In the genomic region with DNA sequence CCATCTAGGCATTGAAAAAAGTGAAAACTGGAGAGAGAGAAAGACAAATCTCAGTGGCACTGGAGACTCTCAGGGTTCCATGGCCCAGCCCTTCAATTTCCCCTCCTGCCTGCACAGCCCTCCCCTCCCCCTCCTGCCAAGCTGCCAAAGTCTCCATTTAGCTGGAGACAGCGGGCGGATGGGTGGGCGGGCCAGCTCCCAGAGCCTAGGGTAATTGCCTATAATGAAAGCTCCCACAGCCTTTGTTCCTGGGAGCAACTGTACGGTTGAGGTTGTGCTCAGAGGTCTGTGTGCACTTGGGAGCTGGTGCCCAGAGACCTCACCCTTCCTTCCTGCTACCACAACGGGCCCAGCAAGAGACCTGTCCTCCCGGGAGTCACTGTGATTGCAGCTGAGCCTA, we compare ENCODE assay signal across 12 cellular contexts.
DNase-seq lines count a peak whose midpoint lies in the region; ATAC-seq and TF ChIP-seq lines count a peak whose summit lies in the region.
"Had no signal": no experiment of that assay in that cellular context is flagged by ENCODE, and none has a peak within 500 bp of the region (broad histone marks: within the 10 kb centered on the region; RNA-seq: fewer than 3 reads in every experiment).

No MANE protein-coding gene starts in this region.

- 53 to 60% methylated on average over 6 of the region's 6 CpGs for WGBS in GM23248 (ENCODE audit: low coverage in 1 of 2, low lambda C conversion rate in 2 of 2, missing lambda C conversion rate in 2 of 2), 2 experiments

- H3K4me3 ChIP-seq in GM23248: no peak overlapping the region
- peak overlapping the region; percentile 47 for H3K4me3 ChIP-seq in neural cell (ENCODE audit: low read length)

- H3K27ac ChIP-seq in GM23248 (peak overlapping the region; percentile 11; the same call in 1 of the 2 replicates), neural cell (ENCODE audit: low read length) (peak overlapping the region; percentile 78)
- H3K27ac ChIP-seq: C4-2B had no signal

- H3K9me3 Mint-ChIP-seq in WTC11: no peaks in the 10 kb centered on the region
- no peaks in the 10 kb centered on the region for H3K9me3 Mint-ChIP-seq in activated CD4-positive, alpha-beta memory T cell treated with anti-CD3 and anti-CD28 coated beads, Interleukin-2, amount 10 ng/mL, durations not matched to agents 7 days and 5 days

- H3K36me3 Mint-ChIP-seq in WTC11: no peaks in the 10 kb centered on the region
- H3K36me3 Mint-ChIP-seq in activated CD4-positive, alpha-beta memory T cell treated with anti-CD3 and anti-CD28 coated beads, Interleukin-2, amount 10 ng/mL, durations not matched to agents 7 days and 5 days (ENCODE audit: low read depth): no peaks in the 10 kb centered on the region

- peaks cover 23% of the 10 kb centered on the region for H3K4me1 Mint-ChIP-seq in WTC11
- no peaks in the 10 kb centered on the region for H3K4me1 Mint-ChIP-seq in activated CD4-positive, alpha-beta memory T cell treated with anti-CD3 and anti-CD28 coated beads, Interleukin-2, amount 10 ng/mL, durations not matched to agents 7 days and 5 days

- no peaks in the 10 kb centered on the region for H3K9me2 ChIP-seq in GM23248 (ENCODE audit: insufficient read depth)
- H3K9me2 ChIP-seq in neural cell (ENCODE audit: insufficient read depth, low read length): no peaks in the 10 kb centered on the region

- H3K36me3 ChIP-seq in GM23248 (ENCODE audit: low read depth) (peaks cover 18% of the 10 kb centered on the region; the same call in 1 of the 2 replicates), neural cell (ENCODE audit: insufficient read depth, low read length) (no peaks in the 10 kb centered on the region)

- H3K27me3 Mint-ChIP-seq in WTC11 (ENCODE audit: low read depth): peaks cover 5% of the 10 kb centered on the region; the same call in 1 of the 2 replicates
- no peaks in the 10 kb centered on the region for H3K27me3 Mint-ChIP-seq in activated CD4-positive, alpha-beta memory T cell treated with anti-CD3 and anti-CD28 coated beads, Interleukin-2, amount 10 ng/mL, durations not matched to agents 7 days and 5 days

- H3K9ac ChIP-seq in GM23248 (peak overlapping the region; percentile 5; the same call in 1 of the 2 replicates), neural cell (ENCODE audit: low read length) (peak overlapping the region; percentile 59)

- peak; percentile 52 for TF ChIP-seq EP300 in neural cell (conservative IDR thresholded peaks at IDR 0.05; ENCODE audit: poor library complexity, severe bottlenecking)

- H3K4me1 ChIP-seq in GM23248 (ENCODE audit: insufficient read depth): peaks cover 57% of the 10 kb centered on the region

- peaks cover 71% of the 10 kb centered on the region for H3K79me2 ChIP-seq in GM23248 (ENCODE audit: insufficient read depth)
- peaks cover 5% of the 10 kb centered on the region for H3K79me2 ChIP-seq in neural cell (replicated peaks; ENCODE audit: insufficient read depth, low read length)

- in situ Hi-C loops in GM23248 (cut with MboI): no loop called here

- H4K20me1 ChIP-seq in GM23248 (ENCODE audit: insufficient read depth) (no peaks in the 10 kb centered on the region), neural cell (ENCODE audit: insufficient read depth) (no peaks in the 10 kb centered on the region)

- ATAC-seq in WTC11: peak; percentile 73
- no peak for ATAC-seq in HG03354 (IDR thresholded peaks at IDR 0.05; ENCODE audit: poor library complexity, severe bottlenecking, unreplicated experiment)

- H3K4me2 ChIP-seq in GM23248 (ENCODE audit: unreplicated experiment): no peak overlapping the region
- peak overlapping the region; percentile 33 for H3K4me2 ChIP-seq in neural cell (ENCODE audit: low read length)

- TF ChIP-seq RAD21 in neural cell (conservative IDR thresholded peaks at IDR 0.05): no peak

- no peak overlapping the region for H2AFZ ChIP-seq in GM23248
- H2AFZ ChIP-seq in neural cell (ENCODE audit: low read depth, low read length): peak overlapping the region; percentile 25

- no peak overlapping the region for H3K4me3 Mint-ChIP-seq in WTC11
- no peak overlapping the region for H3K4me3 Mint-ChIP-seq in activated CD4-positive, alpha-beta memory T cell treated with anti-CD3 and anti-CD28 coated beads, Interleukin-2, amount 10 ng/mL, durations not matched to agents 7 days and 5 days

- no peaks in the 10 kb centered on the region for H3K27me3 ChIP-seq in GM23248 (replicated peaks; ENCODE audit: insufficient read depth)
- no peaks in the 10 kb centered on the region for H3K27me3 ChIP-seq in neural cell (ENCODE audit: insufficient read depth, low read depth, low read length)

- CTCF ChIA-PET in WTC11 (lab: Charles Lee): interaction anchor here (0.7 to 1.0 kb wide), 4 partner anchors 45 to 507 kb away, joined by 3 to 4 read pairs (median 4); no protein-coding TSS in a partner anchor
- CTCF ChIA-PET in activated CD4-positive, alpha-beta memory T cell treated with anti-CD3 and anti-CD28 coated beads, Interleukin-2, amount 10 ng/mL, durations not matched to agents 7 days and 5 days (lab: Charles Lee): no interaction called here

- no peak overlapping the region for H3K27ac Mint-ChIP-seq in WTC11
- no peak overlapping the region for H3K27ac Mint-ChIP-seq in activated CD4-positive, alpha-beta memory T cell treated with anti-CD3 and anti-CD28 coated beads, Interleukin-2, amount 10 ng/mL, durations not matched to agents 7 days and 5 days

- POLR2A ChIA-PET in WTC11 (lab: Charles Lee): no interaction called here
- POLR2A ChIA-PET in activated CD4-positive, alpha-beta memory T cell treated with anti-CD3 and anti-CD28 coated beads, Interleukin-2, amount 10 ng/mL, durations not matched to agents 7 days and 5 days (lab: Charles Lee): no interaction called here

- TF ChIP-seq CTCF in WTC11 (IDR thresholded peaks at IDR 0.05) (no peak), neural cell (IDR thresholded peaks at IDR 0.05; ENCODE audit: poor library complexity, severe bottlenecking) (no peak)

- DNase-seq in GM23248 (no peak), NCI-H1436 treated with DMSO at 0.1 percent for 48 hours (lab: John Stamatoyannopoulos, UW) (peak; percentile 85), WTC11 (ENCODE audit: low spot score) (peak; percentile 38), dermis blood vessel endothelial cell (no peak)
- no peak for DNase-seq in activated CD4-positive, alpha-beta memory T cell treated with anti-CD3 and anti-CD28 coated beads, Interleukin-2, amount 10 ng/mL, durations not matched to agents 7 days and 5 days
- DNase-seq: activated CD4-positive, alpha-beta T cell treated with anti-CD3 and anti-CD28 coated beads for 48 hours; activated T-cell treated with anti-CD3 and anti-CD28 coated beads, Interleukin-2, amount 50 U/mL, for 48 hours; islet precursor cell; SHP77 had no signal

- H3K9me3 ChIP-seq in GM23248 (ENCODE audit: low read depth) (no peaks in the 10 kb centered on the region), neural cell (ENCODE audit: low read length) (no peaks in the 10 kb centered on the region)

- H3F3A ChIP-seq in GM23248 (ENCODE audit: insufficient read depth): peaks cover 43% of the 10 kb centered on the region
- H3F3A ChIP-seq in neural cell (ENCODE audit: insufficient read depth, low read length, poor library complexity, severe bottlenecking): no peaks in the 10 kb centered on the region

TF ChIP-seq in WTC11, 78 proteins besides CTCF, POLR2A, EP300 and RAD21 (continues in another document):
- TF ChIP-seq, protein P1, sequence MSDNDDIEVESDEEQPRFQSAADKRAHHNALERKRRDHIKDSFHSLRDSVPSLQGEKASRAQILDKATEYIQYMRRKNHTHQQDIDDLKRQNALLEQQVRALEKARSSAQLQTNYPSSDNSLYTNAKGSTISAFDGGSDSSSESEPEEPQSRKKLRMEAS (CRISPR knock-in tag; IDR thresholded peaks at IDR 0.05): no peak
- TF ChIP-seq, protein P2, sequence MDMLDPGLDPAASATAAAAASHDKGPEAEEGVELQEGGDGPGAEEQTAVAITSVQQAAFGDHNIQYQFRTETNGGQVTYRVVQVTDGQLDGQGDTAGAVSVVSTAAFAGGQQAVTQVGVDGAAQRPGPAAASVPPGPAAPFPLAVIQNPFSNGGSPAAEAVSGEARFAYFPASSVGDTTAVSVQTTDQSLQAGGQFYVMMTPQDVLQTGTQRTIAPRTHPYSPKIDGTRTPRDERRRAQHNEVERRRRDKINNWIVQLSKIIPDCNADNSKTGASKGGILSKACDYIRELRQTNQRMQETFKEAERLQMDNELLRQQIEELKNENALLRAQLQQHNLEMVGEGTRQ (CRISPR knock-in tag; IDR thresholded peaks at IDR 0.05): no peak
- no peak for TF ChIP-seq FOXK1 (CRISPR knock-in tag; IDR thresholded peaks at IDR 0.05)

TF ChIP-seq in neural cell, 6 proteins besides CTCF, POLR2A, EP300 and RAD21:
- peak; percentile 8 for TF ChIP-seq POLR2AphosphoS5 (IDR thresholded peaks at IDR 0.05)
- no peak for TF ChIP-seq EZH2 (IDR thresholded peaks at IDR 0.05; ENCODE audit: borderline replicate concordance, insufficient read depth, low read length, poor library complexity, severe bottlenecking)
- TF ChIP-seq SMC3 (conservative IDR thresholded peaks at IDR 0.05; ENCODE audit: poor library complexity): peak; percentile 32
- TF ChIP-seq MXI1 (conservative IDR thresholded peaks at IDR 0.05; ENCODE audit: poor library complexity, severe bottlenecking): no peak

Comparison
In these comparisons a context has a peak if more than half of its experiments do, and no peak if none do; other contexts are left out.
1. DNase-seq: peak in NCI-H1436 treated with DMSO at 0.1 percent for 48 hours (single experiment) and WTC11 (single experiment); none in GM23248 (single experiment), activated CD4-positive, alpha-beta memory T cell treated with anti-CD3 and anti-CD28 coated beads, Interleukin-2, amount 10 ng/mL, durations not matched to agents 7 days and 5 days (single experiment) and dermis blood vessel endothelial cell (single experiment).